18 cellular contexts compared by ENCODE assay signal in genomic region chr19:55669418-55670279, GRCh38. TPM values are rescaled to one million over a fixed set of nuclear protein-coding genes. Genes with fewer than 3 reads are reported as not detected.
DNase-seq lines count a peak whose midpoint lies in the region; ATAC-seq and TF ChIP-seq lines count a peak whose summit lies in the region.
"Had no signal": no experiment of that assay in that cellular context is flagged by ENCODE, and none has a peak within 500 bp of the region (broad histone marks: within the 10 kb centered on the region; RNA-seq: fewer than 3 reads in every experiment).

No MANE protein-coding gene starts in this region.

- no peak overlapping the region for H3K27ac ChIP-seq in CD8-positive, alpha-beta T cell (ENCODE audit: low read depth, low read length)
- H3K27ac ChIP-seq in endodermal cell (ENCODE audit: low read depth, low read length), result no peak overlapping the region
- no peak overlapping the region for H3K27ac ChIP-seq in tibial artery
- H3K27ac ChIP-seq: gastroesophageal sphincter, Peyer's patch, SJSA1, suprapubic skin had no signal

- DNase-seq in CD8-positive, alpha-beta T cell, result no peak
- peak; percentile 55 for DNase-seq in NCI-H2107 (lab: John Stamatoyannopoulos, UW)
- no peak for DNase-seq in endodermal cell
- no peak for DNase-seq in effector memory CD8-positive, alpha-beta T cell
- no peak for DNase-seq in tibial artery
- DNase-seq: activated CD4-positive, alpha-beta T cell treated with anti-CD3 and anti-CD28 coated beads for 4 hours; DMS 273 treated with DMSO at 0.1 percent for 48 hours; effector memory CD4-positive, alpha-beta T cell; HCEC 1CT; NCI-H2081 treated with DMSO at 0.1 percent for 48 hours; NCI-H446 treated with DMSO at 0.1 percent for 48 hours had no signal

- no peaks in the 10 kb centered on the region for H3K9me3 ChIP-seq in CD8-positive, alpha-beta T cell (ENCODE audit: low read length)
- H3K9me3 ChIP-seq in endodermal cell (ENCODE audit: control insufficient read depth, low read length), result no peaks in the 10 kb centered on the region
- H3K9me3 ChIP-seq in tibial artery, result no peaks in the 10 kb centered on the region
- H3K9me3 ChIP-seq: gastroesophageal sphincter, Peyer's patch, SJSA1, suprapubic skin had no signal

- WGBS in endodermal cell (ENCODE audit: insufficient coverage in 1 of 2, insufficient read length in 1 of 2), 2 experiments, result 92 to 95% methylated on average over 31 to 42 of the region's 43 CpGs

- intact Hi-C loops in CD8-positive, alpha-beta T cell (cut with DNase I, micrococcal nuclease), result loop anchor here in 1 of 2 experiments (10.0 kb wide), 2 partner anchors 665 to 1225 kb away; partner anchors contain the start of gene LENG8
- intact Hi-C loops in tibial artery (cut with DNase I; ENCODE audit: low total_unique reads), result no loop called here

- H3K4me3 ChIP-seq in CD8-positive, alpha-beta T cell (ENCODE audit: low read depth, low read length), result no peak overlapping the region
- H3K4me3 ChIP-seq in endodermal cell (ENCODE audit: low read length) (no peak overlapping the region), tibial artery (no peak overlapping the region)
- H3K4me3 ChIP-seq: gastroesophageal sphincter, Peyer's patch, SJSA1, suprapubic skin had no signal

- H3K36me3 Mint-ChIP-seq in CD8-positive, alpha-beta T cell, result peaks cover 75% of the 10 kb centered on the region
- peaks cover 74% of the 10 kb centered on the region for H3K36me3 Mint-ChIP-seq in endodermal cell (ENCODE audit: low read depth)
- H3K36me3 Mint-ChIP-seq in effector memory CD8-positive, alpha-beta T cell (ENCODE audit: insufficient read depth), result peaks cover 92% of the 10 kb centered on the region

- peak overlapping the region; percentile 57 for H3K27ac Mint-ChIP-seq in CD8-positive, alpha-beta T cell
- H3K27ac Mint-ChIP-seq in endodermal cell, result peak overlapping the region; percentile 58
- peak overlapping the region in 1 of 2 donors; percentile 87 for H3K27ac Mint-ChIP-seq in effector memory CD8-positive, alpha-beta T cell
- H3K27ac Mint-ChIP-seq: nephron had no signal

- peaks cover 58% of the 10 kb centered on the region for H3K36me3 ChIP-seq in CD8-positive, alpha-beta T cell (ENCODE audit: insufficient read depth, low read length)
- peaks cover 66% of the 10 kb centered on the region for H3K36me3 ChIP-seq in endodermal cell (ENCODE audit: control insufficient read depth, insufficient read depth, low read length)
- H3K36me3 ChIP-seq in tibial artery, result peaks cover 61 to 87% (median 68%) of the 10 kb centered on the region in 3 donors

- H3K4me1 ChIP-seq in CD8-positive, alpha-beta T cell (ENCODE audit: insufficient read depth, low read length), result peaks cover 26% of the 10 kb centered on the region
- H3K4me1 ChIP-seq in endodermal cell (ENCODE audit: control insufficient read depth, insufficient read depth, low read length) (peaks cover 4% of the 10 kb centered on the region), tibial artery (peaks cover 0 to 15% (median 9%) of the 10 kb centered on the region in 4 donors)

- CTCF ChIA-PET in CD8-positive, alpha-beta T cell (lab: Charles Lee), result no interaction called here

- H3K27me3 Mint-ChIP-seq in CD8-positive, alpha-beta T cell (ENCODE audit: low read depth), result no peaks in the 10 kb centered on the region
- no peaks in the 10 kb centered on the region for H3K27me3 Mint-ChIP-seq in endodermal cell (ENCODE audit: insufficient read depth)
- no peaks in the 10 kb centered on the region for H3K27me3 Mint-ChIP-seq in effector memory CD8-positive, alpha-beta T cell

- H3K4me1 Mint-ChIP-seq in CD8-positive, alpha-beta T cell (ENCODE audit: low read depth), result peaks cover 31% of the 10 kb centered on the region
- H3K4me1 Mint-ChIP-seq in endodermal cell, result peaks cover 19% of the 10 kb centered on the region
- H3K4me1 Mint-ChIP-seq in effector memory CD8-positive, alpha-beta T cell (ENCODE audit: low read depth in 2 of 2), result peaks cover 22 to 29% of the 10 kb centered on the region in 2 donors

- no peak for ATAC-seq in CD8-positive, alpha-beta T cell
- ATAC-seq in effector memory CD8-positive, alpha-beta T cell (replicated peaks), result no peak
- no peak for ATAC-seq in HG02885 (IDR thresholded peaks at IDR 0.05; ENCODE audit: poor library complexity, unreplicated experiment)
- ATAC-seq: gastroesophageal sphincter had no signal

- TF ChIP-seq CTCF in CD8-positive, alpha-beta T cell (IDR thresholded peaks at IDR 0.05), result no peak
- TF ChIP-seq CTCF in endodermal cell (conservative IDR thresholded peaks at IDR 0.05) (no peak), tibial artery (IDR thresholded peaks at IDR 0.05) (no peak)

- no peak overlapping the region for H3K4me3 Mint-ChIP-seq in CD8-positive, alpha-beta T cell
- no peak overlapping the region for H3K4me3 Mint-ChIP-seq in endodermal cell
- H3K4me3 Mint-ChIP-seq in effector memory CD8-positive, alpha-beta T cell, result no peak overlapping the region
- H3K4me3 Mint-ChIP-seq: CD14-positive monocyte had no signal

- no peak overlapping the region for H3K9ac ChIP-seq in endodermal cell (ENCODE audit: extremely low read depth, low read length, poor library complexity, severe bottlenecking)

- POLR2A ChIA-PET in CD8-positive, alpha-beta T cell (lab: Charles Lee), result interaction anchor here (0.5 to 0.8 kb wide), 2 partner anchors 13 to 719 kb away, joined by 3 to 4 read pairs; no protein-coding TSS in a partner anchor

- H3K9me3 Mint-ChIP-seq in CD8-positive, alpha-beta T cell, result no peaks in the 10 kb centered on the region
- no peaks in the 10 kb centered on the region for H3K9me3 Mint-ChIP-seq in endodermal cell
- no peaks in the 10 kb centered on the region for H3K9me3 Mint-ChIP-seq in effector memory CD8-positive, alpha-beta T cell
- H3K9me3 Mint-ChIP-seq: nephron had no signal

- no peaks in the 10 kb centered on the region for H3K27me3 ChIP-seq in CD8-positive, alpha-beta T cell (ENCODE audit: insufficient read depth, low read length)
- H3K27me3 ChIP-seq in endodermal cell (ENCODE audit: control insufficient read depth, insufficient read depth, low read length, poor library complexity, severe bottlenecking) (no peaks in the 10 kb centered on the region), tibial artery (no peaks in the 10 kb centered on the region)
- H3K27me3 ChIP-seq: gastroesophageal sphincter, Peyer's patch, SJSA1, suprapubic skin had no signal

RNA-seq across cellular contexts. Expression of gene EPN1, which starts 5.4 kb away (rescaled TPM):
- total RNA-seq in CD8-positive, alpha-beta T cell, result 10 to 100 TPM; 41.1 to 45.2 TPM
- total RNA-seq in endodermal cell, result 100 to 1,000 TPM; 148 to 149 TPM
- polyA plus RNA-seq in endodermal cell (2013, experiment 1 of 2), result 79.8 TPM
- polyA plus RNA-seq in endodermal cell (2013, experiment 2 of 2), result 73.0 TPM

RNA-seq across cellular contexts. Expression of gene U2AF2, which starts 14.8 kb away (rescaled TPM):
- 100 to 1,000 TPM; 197 to 201 TPM for total RNA-seq in CD8-positive, alpha-beta T cell
- total RNA-seq in endodermal cell, result 100 to 1,000 TPM; 264 to 293 TPM
- 180 TPM for polyA plus RNA-seq in endodermal cell (2013, experiment 1 of 2)
- polyA plus RNA-seq in endodermal cell (2013, experiment 2 of 2), result 161 TPM

RNA-seq across cellular contexts. Expression of gene CCDC106, which starts 21.6 kb away (rescaled TPM):
- total RNA-seq in CD8-positive, alpha-beta T cell, result 1 to 10 TPM; 1.3 to 2.6 TPM
- 10 to 100 TPM; 18.0 to 24.9 TPM for total RNA-seq in endodermal cell
- 16.2 TPM for polyA plus RNA-seq in endodermal cell (2013, experiment 1 of 2)
- 14.6 TPM for polyA plus RNA-seq in endodermal cell (2013, experiment 2 of 2)

RNA-seq across cellular contexts. Expression of gene ZNF581, which starts 26.2 kb away (rescaled TPM):
- 10 to 100 TPM; 25.6 to 25.7 TPM for total RNA-seq in CD8-positive, alpha-beta T cell
- 10 to 100 TPM; 47.2 to 48.7 TPM for total RNA-seq in endodermal cell
- 41.7 TPM for polyA plus RNA-seq in endodermal cell (2013, experiment 1 of 2)
- polyA plus RNA-seq in endodermal cell (2013, experiment 2 of 2), result 38.5 TPM

RNA-seq across cellular contexts. Expression of gene ZNF580, which starts 28.8 kb away (rescaled TPM):
- total RNA-seq in CD8-positive, alpha-beta T cell, result 10 to 100 TPM; 30.1 to 32.0 TPM
- 10 to 100 TPM; 27.3 to 38.6 TPM for total RNA-seq in endodermal cell
- 35.6 TPM for polyA plus RNA-seq in endodermal cell (2013, experiment 1 of 2)
- polyA plus RNA-seq in endodermal cell (2013, experiment 2 of 2), result 31.7 TPM

Comparison
In these comparisons a context has a peak if more than half of its experiments do, and no peak if none do; other contexts are left out.
1. RNA of gene CCDC106, which starts 21.6 kb away (total RNA-seq): 18.0 to 24.9 TPM in endodermal cell; 1.3 to 2.6 TPM in CD8-positive, alpha-beta T cell; every median in the first group is over 4 times any median in the second.